Comparison of ENCODE assay signal across 8 cellular contexts in genomic region chr12:119666900-119667576, GRCh38. TPM values are rescaled to one million over a fixed set of nuclear protein-coding genes. Genes with fewer than 3 reads are reported as not detected.
A peak's percentile ranks its signal among the peaks of the same experiment; 100 is the strongest.
DNase-seq lines count a peak whose midpoint lies in the region; ATAC-seq and TF ChIP-seq lines count a peak whose summit lies in the region.

No MANE protein-coding gene starts in this region.

- H3K27ac ChIP-seq in HUES64 (ENCODE audit: low read depth, low read length) (peak overlapping the region; percentile 47; the same call in 1 of the 2 replicates), mammary epithelial cell (ENCODE audit: insufficient read depth, low read depth, low read length) (no peak overlapping the region), muscle layer of colon (ENCODE audit: low read depth, low read length) (peak overlapping the region; percentile 73)

- no peak for TF ChIP-seq CTCF in mammary epithelial cell (conservative IDR thresholded peaks at IDR 0.05 in 1 of 2, IDR thresholded peaks at IDR 0.05 in 1 of 2; ENCODE audit: extremely low read depth in 1 of 2, insufficient read depth in 1 of 2, low read depth in 1 of 2, low read length in 2 of 2)

- no TSS peak for BruUV-seq in mammary epithelial cell (replicated peaks; lab: Mats Ljungman, UMichigan)

- in situ Hi-C loops in mammary epithelial cell (cut with MboI; ENCODE audit: low sequenced_read_pairs in 2 of 2), result loop anchor here in 1 of 2 donors (25.0 kb wide), 1 partner anchor 1255 kb away; no protein-coding TSS in a partner anchor

- peak overlapping the region; percentile 85 for H3K4me2 ChIP-seq in mammary epithelial cell (ENCODE audit: insufficient read depth, low read depth, low read length)

- peaks cover 37% of the 10 kb centered on the region for H3K79me2 ChIP-seq in mammary epithelial cell (ENCODE audit: insufficient read depth, low read length)

- WGBS in HUES64, result 46% methylated on average over 8 of the region's 9 CpGs
- 0% methylated on average over 9 of the region's 9 CpGs for WGBS in mammary epithelial cell (ENCODE audit: low coverage, missing lambda C conversion rate)

- DNase-seq in mammary epithelial cell (no peak), SKM-1 (lab: John Stamatoyannopoulos, UW; ENCODE audit: unreplicated experiment) (no peak), kidney tubule cell (ENCODE audit: low spot score) (no peak)

- dilution Hi-C loops in mammary epithelial cell (cut with HindIII; ENCODE audit: low sequenced_read_pairs), result no loop called here

- H3K27me3 ChIP-seq in HUES64 (ENCODE audit: insufficient read depth, low read length) (0 out of 2 replicates have a peak, but pooled peaks cover 6% of the 10 kb centered on the region), mammary epithelial cell (ENCODE audit: insufficient read depth, low read length) (no peaks in the 10 kb centered on the region), muscle layer of colon (ENCODE audit: control insufficient read depth in 1 of 2, insufficient read depth in 2 of 2, low read length in 2 of 2) (no peaks in the 10 kb centered on the region)

- H2AFZ ChIP-seq in mammary epithelial cell (ENCODE audit: low read depth, low read length), result peak overlapping the region; percentile 92

- H3K36me3 ChIP-seq in HUES64 (ENCODE audit: insufficient read depth, low read length) (peaks cover 24% of the 10 kb centered on the region), mammary epithelial cell (ENCODE audit: insufficient read depth, low read length) (peaks cover 3% of the 10 kb centered on the region), muscle layer of colon (ENCODE audit: insufficient read depth, low read length) (peaks cover 8% of the 10 kb centered on the region)

- intact Hi-C loops in mammary epithelial cell (cut with micrococcal nuclease), result loop anchor here (10.0 kb wide), 1 partner anchor 1262 kb away; no protein-coding TSS in a partner anchor

- no peaks in the 10 kb centered on the region for H3K9me3 ChIP-seq in HUES64 (ENCODE audit: insufficient read depth, low read depth, low read length)
- H3K9me3 ChIP-seq in mammary epithelial cell (replicated peaks; ENCODE audit: insufficient read depth, low read length), result no peaks in the 10 kb centered on the region
- H3K9me3 ChIP-seq in muscle layer of colon (ENCODE audit: low read length), result no peaks in the 10 kb centered on the region

- H3K4me3 ChIP-seq in HUES64 (ENCODE audit: low read length) (peak overlapping the region; percentile 98), mammary epithelial cell (replicated peaks in 1 of 3; ENCODE audit: insufficient read depth in 1 of 3, low read depth in 2 of 3, low read length in 3 of 3) (peak overlapping the region; percentile 24 to 30 (median 25)), muscle layer of colon (ENCODE audit: low read depth in 1 of 2, low read length in 2 of 2) (peak overlapping the region; percentile 67 to 94)

- CTCF ChIA-PET in mammary epithelial cell (lab: Charles Lee; ENCODE audit: low non-redundant PET), result interaction anchor here (0.7 kb wide), 3 partner anchors 9 to 1814 kb away, joined by 3 read pairs; no protein-coding TSS in a partner anchor

- H3K4me1 ChIP-seq in HUES64 (ENCODE audit: insufficient read depth, low read length) (peaks cover 6% of the 10 kb centered on the region; the same call in 1 of the 2 replicates), mammary epithelial cell (ENCODE audit: insufficient read depth, low read length) (peaks cover 14% of the 10 kb centered on the region), muscle layer of colon (ENCODE audit: insufficient read depth, low read length) (peaks cover 24% of the 10 kb centered on the region)

- ATAC-seq in GM18511 (IDR thresholded peaks at IDR 0.05; ENCODE audit: unreplicated experiment) (peak; percentile 17), GM19035 (IDR thresholded peaks at IDR 0.05; ENCODE audit: unreplicated experiment) (no peak), HG03159 (IDR thresholded peaks at IDR 0.05; ENCODE audit: unreplicated experiment) (no peak)

- peak overlapping the region; percentile 71; the same call in 1 of the 2 replicates for H3K9ac ChIP-seq in HUES64 (ENCODE audit: low read depth, low read length)
- H3K9ac ChIP-seq in mammary epithelial cell (ENCODE audit: insufficient read depth, low read length), result no peak overlapping the region
- no peak overlapping the region for H3K9ac ChIP-seq in muscle layer of colon (ENCODE audit: low read length)

- no peaks in the 10 kb centered on the region for H4K20me1 ChIP-seq in mammary epithelial cell (ENCODE audit: insufficient read depth, low read length)

RNA-seq across cellular contexts. Expression of gene PRKAB1, which starts 0.9 kb away (rescaled TPM):
- polyA plus RNA-seq in HUES64 (2013, experiment 1 of 2), result 25.8 TPM
- polyA plus RNA-seq in HUES64 (2013, experiment 2 of 2), result 24.5 TPM
- total RNA-seq in mammary epithelial cell, result 10 to 100 TPM; 21.8 to 33.4 TPM
- 18.3 TPM for polyA plus RNA-seq in mammary epithelial cell
- polyA minus RNA-seq in mammary epithelial cell, result 31.1 TPM

Comparison
In these comparisons a context has a peak if more than half of its experiments do, and no peak if none do; other contexts are left out.
1. H3K4me3 ChIP-seq: peak in every context shown above with its lines; median percentile 98 in HUES64; 80 in muscle layer of colon; 25 in mammary epithelial cell.